1 cellular context compared by ENCODE assay signal in genomic region chr5:72282878-72283277, GRCh38.
TF ChIP-seq lines count a peak whose summit lies in the region.

No MANE protein-coding gene starts in this region.

TF ChIP-seq in K562, 482 proteins besides CTCF, POLR2A, EP300 and RAD21 (continued from another document):
- TF ChIP-seq, protein P1, sequence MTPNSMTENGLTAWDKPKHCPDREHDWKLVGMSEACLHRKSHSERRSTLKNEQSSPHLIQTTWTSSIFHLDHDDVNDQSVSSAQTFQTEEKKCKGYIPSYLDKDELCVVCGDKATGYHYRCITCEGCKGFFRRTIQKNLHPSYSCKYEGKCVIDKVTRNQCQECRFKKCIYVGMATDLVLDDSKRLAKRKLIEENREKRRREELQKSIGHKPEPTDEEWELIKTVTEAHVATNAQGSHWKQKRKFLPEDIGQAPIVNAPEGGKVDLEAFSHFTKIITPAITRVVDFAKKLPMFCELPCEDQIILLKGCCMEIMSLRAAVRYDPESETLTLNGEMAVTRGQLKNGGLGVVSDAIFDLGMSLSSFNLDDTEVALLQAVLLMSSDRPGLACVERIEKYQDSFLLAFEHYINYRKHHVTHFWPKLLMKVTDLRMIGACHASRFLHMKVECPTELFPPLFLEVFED (CRISPR knock-in tag; conservative IDR thresholded peaks at IDR 0.05): no peak
- TF ChIP-seq KLF16 (IDR thresholded peaks at IDR 0.05) (no peak), NCOA1 (IDR thresholded peaks at IDR 0.05; ENCODE audit: low read depth) (no peak), JUND (IDR thresholded peaks at IDR 0.05; ENCODE audit: borderline replicate concordance, low read depth, low read length) (peak; percentile 25; the same call in 1 of the 2 replicates), JUND (tag; IDR thresholded peaks at IDR 0.05; ENCODE audit: borderline replicate concordance, low read depth, low read length) (peak; percentile 58; the same call in 1 of the 3 replicates), TFAM (CRISPR knock-in tag; conservative IDR thresholded peaks at IDR 0.05) (no peak), SAP30 (IDR thresholded peaks at IDR 0.05; ENCODE audit: borderline replicate concordance, insufficient read depth, low read depth, low read length, poor library complexity, severe bottlenecking) (no peak), NFRKB (IDR thresholded peaks at IDR 0.05; ENCODE audit: low read depth) (no peak), ZFPM2 (CRISPR knock-in tag; IDR thresholded peaks at IDR 0.05) (no peak), ZNF175 (CRISPR knock-in tag; IDR thresholded peaks at IDR 0.05; ENCODE audit: low read depth) (peak; percentile 1; the same call in 1 of the 2 replicates), ZSCAN29 (IDR thresholded peaks at IDR 0.05) (no peak), IFI16 (CRISPR knock-in tag; IDR thresholded peaks at IDR 0.05) (no peak), C11orf30 (IDR thresholded peaks at IDR 0.05; ENCODE audit: low read depth) (no peak), GATA2 (CRISPR knock-in tag; IDR thresholded peaks at IDR 0.05) (no peak), FOXM1 (IDR thresholded peaks at IDR 0.05; ENCODE audit: low read depth) (no peak), FOXM1 (CRISPR knock-in tag; IDR thresholded peaks at IDR 0.05; ENCODE audit: low read depth) (no peak), ZNF717 (CRISPR knock-in tag; IDR thresholded peaks at IDR 0.05) (no peak), ZNF584 (CRISPR knock-in tag; IDR thresholded peaks at IDR 0.05; ENCODE audit: low read depth) (0 out of 2 replicates have a peak, but pooled peaks have one; percentile 30), CBX1 (IDR thresholded peaks at IDR 0.05; ENCODE audit: low read depth) (no peak), ARID3A (IDR thresholded peaks at IDR 0.05; ENCODE audit: borderline replicate concordance, low read depth, low read length) (peak; percentile 77), MECOM (CRISPR knock-in tag; IDR thresholded peaks at IDR 0.05) (peak; percentile 15; the same call in 1 of the 2 replicates)
- TF ChIP-seq, protein P2, sequence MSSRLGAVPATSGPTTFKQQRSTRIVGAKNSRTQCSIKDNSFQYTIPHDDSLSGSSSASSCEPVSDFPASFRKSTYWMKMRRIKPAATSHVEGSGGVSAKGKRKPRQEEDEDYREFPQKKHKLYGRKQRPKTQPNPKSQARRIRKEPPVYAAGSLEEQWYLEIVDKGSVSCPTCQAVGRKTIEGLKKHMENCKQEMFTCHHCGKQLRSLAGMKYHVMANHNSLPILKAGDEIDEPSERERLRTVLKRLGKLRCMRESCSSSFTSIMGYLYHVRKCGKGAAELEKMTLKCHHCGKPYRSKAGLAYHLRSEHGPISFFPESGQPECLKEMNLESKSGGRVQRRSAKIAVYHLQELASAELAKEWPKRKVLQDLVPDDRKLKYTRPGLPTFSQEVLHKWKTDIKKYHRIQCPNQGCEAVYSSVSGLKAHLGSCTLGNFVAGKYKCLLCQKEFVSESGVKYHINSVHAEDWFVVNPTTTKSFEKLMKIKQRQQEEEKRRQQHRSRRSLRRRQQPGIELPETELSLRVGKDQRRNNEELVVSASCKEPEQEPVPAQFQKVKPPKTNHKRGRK (tag; IDR thresholded peaks at IDR 0.05): no peak
TF ChIP-seq in K562: peak in this region for 33.
